ENCODE assay signal across 10 cellular contexts in genomic region chr4:153114771-153115321, GRCh38.
DNase-seq lines count a peak whose midpoint lies in the region; ATAC-seq and TF ChIP-seq lines count a peak whose summit lies in the region.
"Had no signal": no experiment of that assay in that cellular context is flagged by ENCODE, and none has a peak within 500 bp of the region (broad histone marks: within the 10 kb centered on the region; RNA-seq: fewer than 3 reads in every experiment).

No MANE protein-coding gene starts in this region.

- H3K27ac ChIP-seq in CD8-positive, alpha-beta T cell (ENCODE audit: low read depth, low read length): peak overlapping the region; percentile 78
- H3K27ac ChIP-seq in prostate gland: peak overlapping the region; percentile 60 to 75

- no peaks in the 10 kb centered on the region for H3K36me3 Mint-ChIP-seq in CD8-positive, alpha-beta T cell
- H3K36me3 Mint-ChIP-seq in T-helper 17 cell (ENCODE audit: low read depth) (no peaks in the 10 kb centered on the region), CD14-positive monocyte (no peaks in the 10 kb centered on the region)

- peaks cover 64% of the 10 kb centered on the region for H3K4me1 ChIP-seq in CD8-positive, alpha-beta T cell (ENCODE audit: insufficient read depth, low read length)
- peaks cover 5% of the 10 kb centered on the region for H3K4me1 ChIP-seq in prostate gland (replicated peaks)

- peak overlapping the region; percentile 31 for H3K4me3 ChIP-seq in CD8-positive, alpha-beta T cell (ENCODE audit: low read depth, low read length)
- no peak overlapping the region for H3K4me3 ChIP-seq in prostate gland

- peak; percentile 14 to 80 (median 56) for DNase-seq in CD8-positive, alpha-beta T cell
- DNase-seq in T-helper 17 cell (peak in 2 of 3 donors; percentile 24 to 29), astrocyte of the hippocampus (ENCODE audit: low read depth, low spot score) (peak; percentile 86), prostate gland (ENCODE audit: low spot score) (no peak), CD14-positive monocyte (ENCODE audit: low spot score) (no peak), GF-D8 (lab: John Stamatoyannopoulos, UW) (no peak)
- DNase-seq: heart left ventricle, NCI-H1694 treated with DMSO at 0.1 percent for 48 hours had no signal

- H3K9me3 ChIP-seq in CD8-positive, alpha-beta T cell (ENCODE audit: low read length): no peaks in the 10 kb centered on the region
- H3K9me3 ChIP-seq in T-helper 17 cell (ENCODE audit: control insufficient read depth, low read length, poor library complexity, severe bottlenecking): no peaks in the 10 kb centered on the region
- H3K9me3 ChIP-seq in prostate gland: no peaks in the 10 kb centered on the region
- H3K9me3 ChIP-seq: heart left ventricle had no signal

- ATAC-seq in CD8-positive, alpha-beta T cell: peak; percentile 60
- ATAC-seq in T-helper 17 cell (peak; percentile 72), HG03520 (IDR thresholded peaks at IDR 0.05; ENCODE audit: unreplicated experiment) (no peak), HG03565 (IDR thresholded peaks at IDR 0.05; ENCODE audit: unreplicated experiment) (no peak)

- no peak overlapping the region for H3K27ac Mint-ChIP-seq in CD8-positive, alpha-beta T cell
- H3K27ac Mint-ChIP-seq in T-helper 17 cell: no peak overlapping the region
- H3K27ac Mint-ChIP-seq in CD14-positive monocyte: peak overlapping the region in 1 of 7 donors; percentile 51

- 83% methylated on average over 11 of the region's 11 CpGs for WGBS in prostate gland

- POLR2A ChIA-PET in CD8-positive, alpha-beta T cell (lab: Charles Lee): interaction anchor here (1.0 to 2.8 kb wide), 7 partner anchors 9 to 30 kb away, joined by 3 to 12 read pairs (median 5); no protein-coding TSS in a partner anchor

- H3K4me3 Mint-ChIP-seq in CD8-positive, alpha-beta T cell: no peak overlapping the region
- H3K4me3 Mint-ChIP-seq in T-helper 17 cell: no peak overlapping the region
- no peak overlapping the region for H3K4me3 Mint-ChIP-seq in CD14-positive monocyte

- CTCF ChIA-PET in CD8-positive, alpha-beta T cell (lab: Charles Lee): interaction anchor here (1.0 to 16.9 kb wide), 4 partner anchors 12 to 529 kb away, joined by 3 to 219 read pairs (median 58); no protein-coding TSS in a partner anchor

- TF ChIP-seq CTCF in CD8-positive, alpha-beta T cell (IDR thresholded peaks at IDR 0.05): no peak
- TF ChIP-seq CTCF in prostate gland (IDR thresholded peaks at IDR 0.05): no peak
- no peak for TF ChIP-seq CTCF in CD14-positive monocyte (IDR thresholded peaks at IDR 0.05)

- H3K27me3 ChIP-seq in CD8-positive, alpha-beta T cell (ENCODE audit: insufficient read depth, low read length): no peaks in the 10 kb centered on the region
- no peaks in the 10 kb centered on the region for H3K27me3 ChIP-seq in prostate gland (replicated peaks; ENCODE audit: insufficient read depth)

- TF ChIP-seq POLR2A in prostate gland (IDR thresholded peaks at IDR 0.05): no peak

- peaks cover 9% of the 10 kb centered on the region for H3K4me1 Mint-ChIP-seq in CD8-positive, alpha-beta T cell (ENCODE audit: low read depth)
- H3K4me1 Mint-ChIP-seq in T-helper 17 cell (peaks cover 21% of the 10 kb centered on the region), CD14-positive monocyte (peaks cover 14% of the 10 kb centered on the region)

- no peaks in the 10 kb centered on the region for H3K36me3 ChIP-seq in CD8-positive, alpha-beta T cell (ENCODE audit: insufficient read depth, low read length)
- H3K36me3 ChIP-seq in prostate gland: no peaks in the 10 kb centered on the region
- H3K36me3 ChIP-seq: heart left ventricle had no signal

- H3K9me3 Mint-ChIP-seq in CD8-positive, alpha-beta T cell: no peaks in the 10 kb centered on the region
- no peaks in the 10 kb centered on the region for H3K9me3 Mint-ChIP-seq in CD14-positive monocyte

- intact Hi-C loops in CD8-positive, alpha-beta T cell (cut with DNase I, micrococcal nuclease): loop anchor here (5.0 to 10.0 kb wide), 3 partner anchors 350 to 1350 kb away; partner anchors contain the start of genes FBXW7 (in 1 of the 2), GATB (in 1 of the 2) and TMEM131L (in 1 of the 2)
- intact Hi-C loops in prostate gland (cut with DNase I) (no loop called here), CD14-positive monocyte (cut with micrococcal nuclease) (no loop called here)

- H3K27me3 Mint-ChIP-seq in CD8-positive, alpha-beta T cell (ENCODE audit: low read depth): no peaks in the 10 kb centered on the region
- no peaks in the 10 kb centered on the region for H3K27me3 Mint-ChIP-seq in T-helper 17 cell
- H3K27me3 Mint-ChIP-seq in CD14-positive monocyte (ENCODE audit: low read depth in 3 of 3): peaks cover 1 to 2% (median 2%) of the 10 kb centered on the region in 3 donors

Comparison
In these comparisons a context has a peak if more than half of its experiments do, and no peak if none do; other contexts are left out.
1. ATAC-seq: peak in CD8-positive, alpha-beta T cell (single experiment) and T-helper 17 cell (single experiment); none in HG03520 (single experiment) and HG03565 (single experiment).
2. DNase-seq: peak in CD8-positive, alpha-beta T cell (7 of 7), T-helper 17 cell (2 of 3) and astrocyte of the hippocampus (single experiment); none in prostate gland (single experiment), CD14-positive monocyte (single experiment) and GF-D8 (single experiment).
3. intact Hi-C loops: an anchor here in CD8-positive, alpha-beta T cell (5.0 to 10.0 kb wide); none called in prostate gland and CD14-positive monocyte.